Comparison of ENCODE assay signal across 26 cellular contexts in the genomic region with DNA sequence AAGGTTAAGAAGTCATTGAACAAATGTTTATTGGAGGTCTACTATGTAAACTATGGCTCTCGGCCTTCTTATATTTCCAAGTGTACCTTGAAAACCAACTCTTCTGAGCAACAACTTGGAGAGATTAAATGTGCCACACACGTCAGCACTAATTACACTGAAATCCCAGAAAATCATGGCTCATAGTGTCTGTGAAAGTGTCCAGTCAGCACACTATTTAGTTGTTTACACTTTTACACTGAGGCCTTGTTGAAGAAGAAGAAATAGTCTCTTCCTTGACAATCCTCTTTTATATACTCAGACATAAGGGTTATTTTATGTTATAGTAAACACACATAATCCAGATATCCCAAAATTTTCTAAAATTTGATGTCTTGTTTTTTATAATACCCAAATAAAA.
"Had no signal": no experiment of that assay in that cellular context is flagged by ENCODE, and none has a peak within 500 bp of the region (broad histone marks: within the 10 kb centered on the region; RNA-seq: fewer than 3 reads in every experiment).

No MANE protein-coding gene starts in this region.

- FAIRE-seq: pancreas, urothelium cell line had no signal

- H3K4me1 ChIP-seq: pancreas, prostate gland, right atrium auricular region, spleen, stomach, thyroid gland, tibial nerve, upper lobe of left lung, vagina had no signal

- H3K36me3 ChIP-seq: neutrophil, pancreas, prostate gland, right atrium auricular region, spleen, stomach, thoracic aorta, thyroid gland, tibial nerve, upper lobe of left lung, vagina had no signal

- H3K27ac ChIP-seq: neutrophil, pancreas, prostate gland, right atrium auricular region, skin epidermis, spleen, stomach, thoracic aorta, thyroid gland, tibial nerve, upper lobe of left lung, vagina had no signal

- ATAC-seq: naive thymus-derived CD8-positive, alpha-beta T cell; natural killer cell treated with Interleukin-12 subunit alpha and Interleukin-12 subunit beta and Interleukin-15 and Interleukin-18, amount 100 ng/mL, for 72 hours; pancreas; stimulated activated effector memory CD8-positive, alpha-beta T cell treated with anti-CD3 and anti-CD28 coated beads, Interleukin-12 subunit alpha, Interleukin-12 subunit beta, amount 100 ng/mL, for 72 hours; stimulated activated naive B cell treated with anti-CD40 and anti-IgM and Interleukin-4, amounts not matched to agents 10 μg/mL and 1 μg/mL and 100 μg/mL, for 72 hours had no signal

- DNase-seq: naive thymus-derived CD8-positive, alpha-beta T cell; nephron progenitor cell; nucleus accumbens; pancreas; retina; spleen; stimulated activated CD4-positive, alpha-beta T cell treated with anti-CD3 and anti-CD28 coated beads, Interleukin-12 subunit alpha, Interleukin-12 subunit beta, amount 100 ng/mL, for 4 hours; stimulated activated CD4-positive, alpha-beta T cell treated with anti-CD3 and anti-CD28 coated beads, Interleukin-1b, Interleukin-23, amount 100 ng/mL, for 48 hours; stimulated activated CD4-positive, alpha-beta T cell treated with anti-CD3 and anti-CD28 coated beads, Interleukin-4, amount 100 ng/mL, for 24 hours; stimulated activated naive B cell treated with anti-CD40 and anti-IgM and Interleukin-4, amounts not matched to agents 10 μg/mL and 1 μg/mL and 100 μg/mL, for 72 hours; stimulated activated naive CD4-positive, alpha-beta T cell treated with Interleukin-2 at 50 U/mL for 16 hours; stomach; thyroid gland; trophoblast cell; upper lobe of left lung had no signal

- H3K27me3 ChIP-seq: neutrophil, pancreas, right atrium auricular region, thyroid gland, tibial nerve, upper lobe of left lung, vagina had no signal

- H3K9me3 ChIP-seq: neutrophil, pancreas, prostate gland, right atrium auricular region, spleen, stomach, thoracic aorta, thyroid gland, tibial nerve, upper lobe of left lung, vagina had no signal

- H3K4me2 ChIP-seq: smooth muscle cell had no signal

- H3K4me3 ChIP-seq: pancreas, prostate gland, right atrium auricular region, skin epidermis, smooth muscle cell, spleen, stomach, thoracic aorta, thyroid gland, tibial nerve, upper lobe of left lung, vagina had no signal
